Comparison of ENCODE assay signal across 10 cellular contexts in genomic region chr6:5619249-5619648, GRCh38.
DNase-seq lines count a peak whose midpoint lies in the region; ATAC-seq and TF ChIP-seq lines count a peak whose summit lies in the region.
"Had no signal": no experiment of that assay in that cellular context is flagged by ENCODE, and none has a peak within 500 bp of the region (broad histone marks: within the 10 kb centered on the region; RNA-seq: fewer than 3 reads in every experiment).

No MANE protein-coding gene starts in this region.

- TF ChIP-seq CTCF in GM10248 (IDR thresholded peaks at IDR 0.05; ENCODE audit: control extremely low read depth, extremely low read depth, low read depth, missing control alignments) (no peak), OCI-LY1 (IDR thresholded peaks at IDR 0.05; ENCODE audit: low read length) (no peak), PC-9 (conservative IDR thresholded peaks at IDR 0.05) (no peak), testis (IDR thresholded peaks at IDR 0.05) (no peak)

- H3K4me1 ChIP-seq in OCI-LY1 (ENCODE audit: insufficient read depth, low read length, severe bottlenecking) (peaks cover 28% of the 10 kb centered on the region), PC-9 (replicated peaks; ENCODE audit: insufficient read depth) (no peaks in the 10 kb centered on the region), testis (no peaks in the 10 kb centered on the region)

- no peaks in the 10 kb centered on the region for H3K79me2 ChIP-seq in OCI-LY1 (ENCODE audit: insufficient read depth, low read length)
- no peaks in the 10 kb centered on the region for H3K79me2 ChIP-seq in PC-9 (ENCODE audit: low read depth)

- H3K9me3 ChIP-seq in OCI-LY1 (ENCODE audit: low read length), result no peaks in the 10 kb centered on the region; the same call in 1 of the 2 replicates
- H3K9me3 ChIP-seq in PC-9 (ENCODE audit: insufficient read depth, low read depth), result no peaks in the 10 kb centered on the region
- H3K9me3 ChIP-seq in testis, result no peaks in the 10 kb centered on the region

- no peak for TF ChIP-seq POLR2A in testis (IDR thresholded peaks at IDR 0.05)

- CTCF ChIA-PET in GM10248 (lab: Yijun Ruan, JAX) (no interaction called here), PC-9 (lab: Charles Lee) (no interaction called here)

- POLR2A ChIA-PET in GM10248 (lab: Yijun Ruan, JAX) (no interaction called here), PC-9 (lab: Charles Lee; ENCODE audit: unreplicated experiment) (no interaction called here)

- peak; percentile 90 for ATAC-seq in GM21576 (IDR thresholded peaks at IDR 0.05; ENCODE audit: unreplicated experiment)
- ATAC-seq: Panc1 had no signal

- no peaks in the 10 kb centered on the region for H3K9me2 ChIP-seq in OCI-LY1 (ENCODE audit: low read depth, low read length)
- no peaks in the 10 kb centered on the region for H3K9me2 ChIP-seq in PC-9 (ENCODE audit: insufficient read depth)

- H3K4me3 ChIP-seq in OCI-LY1 (ENCODE audit: low read depth, low read length, poor library complexity, severe bottlenecking) (peak overlapping the region; percentile 28), PC-9 (no peak overlapping the region), testis (no peak overlapping the region)

- H3K27me3 ChIP-seq in OCI-LY1 (ENCODE audit: insufficient read depth, low read length) (no peaks in the 10 kb centered on the region), PC-9 (ENCODE audit: insufficient read depth, low read depth) (no peaks in the 10 kb centered on the region), testis (no peaks in the 10 kb centered on the region)

- peak overlapping the region; percentile 46; the same call in 1 of the 2 replicates for H3K9ac ChIP-seq in OCI-LY1 (ENCODE audit: low read length)
- H3K9ac ChIP-seq: KMS-11 had no signal

- intact Hi-C loops in posterior cingulate gyrus (cut with DNase I), result no loop called here
- intact Hi-C loops in PC-9 (cut with micrococcal nuclease; ENCODE audit: unreplicated experiment), result no loop called here
- intact Hi-C loops in testis (cut with DNase I; ENCODE audit: low total_unique reads), result no loop called here

- 78 to 87% methylated on average over 3 of the region's 3 CpGs for WGBS in testis, 2 donors

- H4K20me1 ChIP-seq in OCI-LY1 (ENCODE audit: insufficient read depth, low read length), result no peaks in the 10 kb centered on the region
- H4K20me1 ChIP-seq in PC-9 (ENCODE audit: insufficient read depth), result no peaks in the 10 kb centered on the region

- BruUV-seq in PC-9 (replicated peaks; lab: Mats Ljungman, UMichigan), result no TSS peak

- H3K36me3 ChIP-seq in OCI-LY1 (ENCODE audit: insufficient read depth, low read length), result no peaks in the 10 kb centered on the region
- H3K36me3 ChIP-seq in PC-9 (ENCODE audit: low read depth), result no peaks in the 10 kb centered on the region
- no peaks in the 10 kb centered on the region for H3K36me3 ChIP-seq in testis (ENCODE audit: low read depth, missing control alignments)

- H3F3A ChIP-seq in OCI-LY1 (ENCODE audit: insufficient read depth, low read length) (no peaks in the 10 kb centered on the region), PC-9 (ENCODE audit: insufficient read depth, low read depth) (no peaks in the 10 kb centered on the region)

- H3K4me2 ChIP-seq in OCI-LY1 (ENCODE audit: low read length) (peak overlapping the region; percentile 54), PC-9 (no peak overlapping the region)
- H3K4me2 ChIP-seq: KMS-11 had no signal

- H2AFZ ChIP-seq in OCI-LY1 (ENCODE audit: low read length) (peak overlapping the region; percentile 8; the same call in 1 of the 2 replicates), PC-9 (no peak overlapping the region)

- H3K27ac ChIP-seq in OCI-LY1 (ENCODE audit: low read depth, low read length, poor library complexity, severe bottlenecking) (peak overlapping the region; percentile 59), PC-9 (no peak overlapping the region), testis (no peak overlapping the region)
- H3K27ac ChIP-seq: KMS-11 had no signal

- peak; percentile 36 for DNase-seq in GM10248 (ENCODE audit: extremely low spot score)
- DNase-seq in central memory CD4-positive, alpha-beta T cell, result peak; percentile 9
- DNase-seq in globus pallidus (ENCODE audit: low spot score), result no peak
- no peak for DNase-seq in posterior cingulate gyrus
- DNase-seq in PC-9, result no peak
- DNase-seq in testis, result no peak

Comparison
In these comparisons a context has a peak if more than half of its experiments do, and no peak if none do; other contexts are left out.
1. DNase-seq: peak in GM10248 (single experiment) and central memory CD4-positive, alpha-beta T cell (single experiment); none in globus pallidus (single experiment), posterior cingulate gyrus (0 of 10), PC-9 (0 of 2) and testis (single experiment).